8 cellular contexts compared by ENCODE assay signal in the genomic region with DNA sequence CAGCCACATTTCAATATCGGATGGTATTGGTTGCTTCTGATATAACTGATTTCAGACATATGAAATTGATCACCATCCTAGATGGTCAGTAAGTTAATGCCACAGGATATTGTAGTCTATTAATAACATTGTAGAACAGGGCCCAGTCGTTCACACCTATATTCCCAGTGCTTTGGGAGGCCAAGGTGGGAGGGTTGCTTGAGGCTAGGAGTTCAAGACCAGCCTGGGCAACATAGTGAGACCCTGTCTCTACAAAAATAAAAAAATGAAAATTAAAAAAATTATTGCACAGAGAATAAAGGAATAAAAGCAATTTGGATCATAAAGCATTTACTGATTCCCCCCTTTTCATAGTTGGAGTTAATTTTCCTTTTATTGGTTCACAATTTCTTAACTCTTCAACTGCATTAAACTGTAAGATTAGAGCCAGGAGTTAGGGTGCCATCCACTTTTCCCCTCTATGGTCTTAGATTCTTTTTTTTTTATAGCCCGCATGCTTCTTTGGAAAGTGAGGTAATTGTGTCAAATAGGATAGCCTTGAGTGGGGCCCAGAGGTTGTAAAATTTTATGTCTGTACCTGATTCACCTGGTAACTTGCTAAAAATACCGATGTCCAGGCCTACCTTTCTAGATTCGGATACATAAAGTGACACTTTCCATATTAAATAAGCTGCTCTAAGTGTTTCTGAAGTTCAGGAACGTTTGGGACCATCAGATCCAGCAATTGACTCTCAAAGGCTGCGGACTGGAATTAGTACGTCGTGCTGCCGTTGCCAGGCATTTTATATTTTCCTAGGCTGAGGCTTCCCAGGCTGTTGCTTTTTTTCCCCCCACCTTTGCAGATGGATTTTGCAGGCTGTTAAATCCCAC. TPM values are rescaled to one million over a fixed set of nuclear protein-coding genes. Genes with fewer than 3 reads are reported as not detected.
DNase-seq lines count a peak whose midpoint lies in the region; ATAC-seq and TF ChIP-seq lines count a peak whose summit lies in the region.

No MANE protein-coding gene starts in this region.

- no peaks in the 10 kb centered on the region for H3K79me1 ChIP-seq in H9 (ENCODE audit: insufficient read depth, low read depth, low read length, poor library complexity, severe bottlenecking)

- peaks cover 22 to 28% of the 10 kb centered on the region in 2 experiments for H3K4me1 Mint-ChIP-seq in H9

- H3K56ac ChIP-seq in H9 (ENCODE audit: insufficient read length, low read depth, low read length), result no peak overlapping the region

- H3K27ac Mint-ChIP-seq in H9, result peak overlapping the region; percentile 94 to 97 (median 96); a peak in 6 of 7 replicates

- no peaks in the 10 kb centered on the region for H3K36me3 ChIP-seq in SK-N-MC (ENCODE audit: insufficient read depth, low read length)

- H3K4me3 ChIP-seq in SK-N-MC (peak overlapping the region; percentile 86), fibroblast of the aortic adventitia (ENCODE audit: low read depth, low read length) (peak overlapping the region; percentile 98), skeletal muscle cell (ENCODE audit: low read depth, low read length) (peak overlapping the region; percentile 92)

- no peak overlapping the region for H4K91ac ChIP-seq in H9 (ENCODE audit: insufficient read length, low read depth, low read length)

- H3K9me3 ChIP-seq in H9 (ENCODE audit: control insufficient read depth, low read depth, low read length), result no peaks in the 10 kb centered on the region
- H3K9me3 ChIP-seq in SK-N-MC (ENCODE audit: low read depth, low read length), result no peaks in the 10 kb centered on the region

- H3T11ph ChIP-seq in H9 (ENCODE audit: low read length), result no peak overlapping the region

- H3K79me2 ChIP-seq in H9 (ENCODE audit: insufficient read depth, low read length), result peaks cover 2% of the 10 kb centered on the region; the same call in 1 of the 2 replicates

- peak overlapping the region; percentile 89 to 90 for H3K4me3 Mint-ChIP-seq in H9

- no peak overlapping the region for H2AK5ac ChIP-seq in H9 (ENCODE audit: insufficient read length, low read length)

- no peaks in the 10 kb centered on the region for H3K27me3 Mint-ChIP-seq in H9 (ENCODE audit: low read depth)

- H3K9ac ChIP-seq in H9 (ENCODE audit: extremely low read depth, insufficient read length, low read length) (no peak overlapping the region), SK-N-MC (ENCODE audit: insufficient read length) (peak overlapping the region; percentile 77)

- ATAC-seq in GM18858 (IDR thresholded peaks at IDR 0.05; ENCODE audit: unreplicated experiment), result no peak

- H3K27ac ChIP-seq in H9 (ENCODE audit: insufficient read length, low read depth, low read length) (no peak overlapping the region), SK-N-MC (peak overlapping the region; percentile 67; the same call in 1 of the 2 replicates)

- H4K20me1 ChIP-seq in H9 (ENCODE audit: control insufficient read depth, insufficient read depth, insufficient read length), result no peaks in the 10 kb centered on the region

- H2BK12ac ChIP-seq in H9 (ENCODE audit: insufficient read length, low read depth, low read length), result no peak overlapping the region

- DNase-seq in H9, result no peak
- DNase-seq in SK-N-MC (ENCODE audit: low read depth, low spot score), result no peak
- DNase-seq in fibroblast of the aortic adventitia (ENCODE audit: low read depth), result no peak
- no peak for DNase-seq in skeletal muscle cell (ENCODE audit: low read depth)
- DNase-seq in ureter (ENCODE audit: low spot score), result no peak
- DNase-seq in T-helper 9 cell, result no peak
- no peak for DNase-seq in NCI-H2029 treated with DMSO at 0.1 percent for 48 hours (lab: John Stamatoyannopoulos, UW)

- TF ChIP-seq CTCF in H9 (conservative IDR thresholded peaks at IDR 0.05) (no peak), fibroblast of the aortic adventitia (IDR thresholded peaks at IDR 0.05; ENCODE audit: insufficient read depth, low read length) (no peak)

- no peak overlapping the region for H3K23ac ChIP-seq in H9 (ENCODE audit: insufficient read length, low read depth, low read length)

- no peak overlapping the region for H4K8ac ChIP-seq in H9 (replicated peaks; ENCODE audit: insufficient read length, low read depth, low read length)

- no peaks in the 10 kb centered on the region for H3K27me3 ChIP-seq in H9 (ENCODE audit: insufficient read depth, low read length)

- no peak overlapping the region for H4K5ac ChIP-seq in H9 (ENCODE audit: insufficient read length, low read depth, low read length)

- H3K4me1 ChIP-seq in H9 (ENCODE audit: insufficient read depth, low read length), result peaks cover 7% of the 10 kb centered on the region

- no peak overlapping the region for H3K18ac ChIP-seq in H9 (ENCODE audit: insufficient read length, low read depth, low read length)

- H2BK20ac ChIP-seq in H9 (ENCODE audit: low read depth, low read length, poor library complexity, severe bottlenecking), result no peak overlapping the region

- no CpG with 5 or more reads among the region's 10 CpGs for WGBS in H9 (ENCODE audit: extremely low coverage, insufficient read length, low lambda C conversion rate)

- no peak overlapping the region for H2BK5ac ChIP-seq in H9 (ENCODE audit: insufficient read length, low read length)

- peak overlapping the region; percentile 83 for H3K4me2 ChIP-seq in H9 (ENCODE audit: insufficient read depth, insufficient read length, low read length)

- no peak overlapping the region for H2BK120ac ChIP-seq in H9 (ENCODE audit: low read depth, low read length, poor library complexity, severe bottlenecking)

- no peak overlapping the region for H3K4ac ChIP-seq in H9 (ENCODE audit: low read depth, low read length)

- peaks cover 0 to 3% (median 0%) of the 10 kb centered on the region in 3 experiments; a peak in 2 of 7 replicates for H3K36me3 Mint-ChIP-seq in H9 (ENCODE audit: insufficient read depth in 1 of 3, low read depth in 3 of 3)

- H2BK15ac ChIP-seq in H9 (ENCODE audit: low read depth, low read length), result no peak overlapping the region

- no peak overlapping the region for H2AFZ ChIP-seq in H9 (ENCODE audit: low read length)

- H3K23me2 ChIP-seq in H9 (ENCODE audit: insufficient read length, low read depth, low read length, poor library complexity, severe bottlenecking), result peaks cover 7% of the 10 kb centered on the region

- H3K9me3 Mint-ChIP-seq in H9, result no peaks in the 10 kb centered on the region

- H3K14ac ChIP-seq in H9 (ENCODE audit: insufficient read depth, low read length), result no peak overlapping the region

RNA-seq across cellular contexts. Expression of a gene that starts 24.7 kb away (rescaled TPM):
- 26.8 and 28.9 TPM in 2 replicates for total RNA-seq in H9 (2021)
- 26.7 and 96.8 TPM in 2 replicates for total RNA-seq in fibroblast of the aortic adventitia (ENCODE audit: low replicate concordance)
- 40.8 TPM for total RNA-seq in ureter

RNA-seq across cellular contexts. Expression of a gene that starts 25.1 kb away (rescaled TPM):
- total RNA-seq in H9 (2021) (36.7 and 37.4 TPM in 2 replicates), fibroblast of the aortic adventitia (ENCODE audit: low replicate concordance) (34.8 and 55.8 TPM in 2 replicates), ureter (48.5 TPM)
